8 cellular contexts compared by ENCODE assay signal in the genomic region with DNA sequence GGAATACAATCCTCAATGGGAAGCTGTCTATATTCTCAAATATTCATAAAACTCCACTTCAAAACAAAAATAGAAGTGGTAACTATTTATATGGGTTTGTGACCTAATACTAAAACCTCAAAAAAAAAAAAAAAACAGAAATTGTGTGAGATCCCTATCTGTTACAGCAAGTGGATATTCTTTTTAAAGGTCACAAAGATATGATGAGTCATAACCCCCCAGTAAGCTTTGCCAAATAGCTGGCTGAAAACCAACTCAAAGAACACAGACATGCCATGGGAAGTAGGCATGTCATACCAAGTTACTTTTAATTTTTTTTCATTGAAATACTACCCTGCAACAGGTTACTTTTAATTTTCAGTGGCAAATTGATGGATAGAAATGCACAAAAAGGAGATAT.
A peak's percentile ranks its signal among the peaks of the same experiment; 100 is the strongest.
DNase-seq lines count a peak whose midpoint lies in the region; ATAC-seq and FAIRE-seq lines count a peak whose summit lies in the region.

No MANE protein-coding gene starts in this region.

- H3K9me3 Mint-ChIP-seq in activated CD4-positive, alpha-beta memory T cell treated with anti-CD3 and anti-CD28 coated beads, Interleukin-2, amount 10 ng/mL, durations not matched to agents 7 days and 5 days: no peaks in the 10 kb centered on the region

- no peak overlapping the region for H3K4me3 Mint-ChIP-seq in activated CD4-positive, alpha-beta memory T cell treated with anti-CD3 and anti-CD28 coated beads, Interleukin-2, amount 10 ng/mL, durations not matched to agents 7 days and 5 days

- ATAC-seq in HG03039 (IDR thresholded peaks at IDR 0.05; ENCODE audit: unreplicated experiment): no peak

- H3K27me3 Mint-ChIP-seq in activated CD4-positive, alpha-beta memory T cell treated with anti-CD3 and anti-CD28 coated beads, Interleukin-2, amount 10 ng/mL, durations not matched to agents 7 days and 5 days: no peaks in the 10 kb centered on the region

- peaks cover 42% of the 10 kb centered on the region for H3K4me1 Mint-ChIP-seq in activated CD4-positive, alpha-beta memory T cell treated with anti-CD3 and anti-CD28 coated beads, Interleukin-2, amount 10 ng/mL, durations not matched to agents 7 days and 5 days

- POLR2A ChIA-PET in activated CD4-positive, alpha-beta memory T cell treated with anti-CD3 and anti-CD28 coated beads, Interleukin-2, amount 10 ng/mL, durations not matched to agents 7 days and 5 days (lab: Charles Lee): interaction anchor here (1.0 kb wide), 1 partner anchor 62 kb away, joined by 3 read pairs; the partner anchor contains the start of gene CBLB

- no peak for FAIRE-seq in HTR-8/SVneo (lab: Jason Lieb, UNC)

- CTCF ChIA-PET in activated CD4-positive, alpha-beta memory T cell treated with anti-CD3 and anti-CD28 coated beads, Interleukin-2, amount 10 ng/mL, durations not matched to agents 7 days and 5 days (lab: Charles Lee): interaction anchor here (0.6 kb wide), 1 partner anchor 92 kb away, joined by 4 read pairs; no protein-coding TSS in a partner anchor

- DNase-seq in COLO829 (ENCODE audit: low spot score) (peak; percentile 88), HTR-8/SVneo (ENCODE audit: insufficient read length, low spot score) (peak; percentile 42), kidney glomerular epithelial cell (lab: John Stamatoyannopoulos, UW) (peak; percentile 19), retina (no peak), NCI-H748 treated with DMSO at 0.1 percent for 48 hours (lab: John Stamatoyannopoulos, UW) (no peak), NCI-H2171 (lab: John Stamatoyannopoulos, UW) (no peak)
- DNase-seq in activated CD4-positive, alpha-beta memory T cell treated with anti-CD3 and anti-CD28 coated beads, Interleukin-2, amount 10 ng/mL, durations not matched to agents 7 days and 5 days: no peak

- peak overlapping the region; percentile 33 for H3K27ac Mint-ChIP-seq in activated CD4-positive, alpha-beta memory T cell treated with anti-CD3 and anti-CD28 coated beads, Interleukin-2, amount 10 ng/mL, durations not matched to agents 7 days and 5 days

- H3K36me3 Mint-ChIP-seq in activated CD4-positive, alpha-beta memory T cell treated with anti-CD3 and anti-CD28 coated beads, Interleukin-2, amount 10 ng/mL, durations not matched to agents 7 days and 5 days (ENCODE audit: low read depth): peaks cover 16% of the 10 kb centered on the region

Comparison
In these comparisons a context has a peak if more than half of its experiments do, and no peak if none do; other contexts are left out.
1. DNase-seq: peak in COLO829 (single experiment), HTR-8/SVneo (single experiment) and kidney glomerular epithelial cell (single experiment); none in activated CD4-positive, alpha-beta memory T cell treated with anti-CD3 and anti-CD28 coated beads, Interleukin-2, amount 10 ng/mL, durations not matched to agents 7 days and 5 days (single experiment), retina (single experiment), NCI-H748 treated with DMSO at 0.1 percent for 48 hours (single experiment) and NCI-H2171 (single experiment).